Comparison of ENCODE assay signal across 11 cellular contexts in genomic region chr17:841313-841712, GRCh38.
"Had no signal": no experiment of that assay in that cellular context is flagged by ENCODE, and none has a peak within 500 bp of the region (broad histone marks: within the 10 kb centered on the region; RNA-seq: fewer than 3 reads in every experiment).

No MANE protein-coding gene starts in this region.

- FAIRE-seq: small intestine had no signal

- DNase-seq: activated CD4-positive, alpha-beta T cell treated with anti-CD3 and anti-CD28 coated beads, Interleukin-2, amount 10 ng/mL, durations not matched to agents 7 days and 5 days; activated CD4-positive, CD25-positive, alpha-beta regulatory T cell; activated T-cell treated with anti-CD3 and anti-CD28 coated beads for 4 hours; amniotic stem cell; endodermal cell; mesendoderm; ovary; small intestine had no signal

- H3K4me3 ChIP-seq: ovary, tibial nerve had no signal

- ATAC-seq: activated naive CD4-positive, alpha-beta T cell treated with anti-CD3 and anti-CD28 coated beads, Interleukin-2, amount 50 U/mL, for 72 hours; activated T-helper 17 cell treated with anti-CD3 and anti-CD28 coated beads, Interleukin-2, amount 50 U/mL, for 72 hours had no signal

- H3K27me3 ChIP-seq: ovary had no signal

- H3K27ac ChIP-seq: ovary, tibial nerve had no signal

- H3K9me3 ChIP-seq: ovary, tibial nerve had no signal

- H3K36me3 ChIP-seq: ovary, tibial nerve had no signal

- H3K4me1 ChIP-seq: tibial nerve had no signal
